In genomic region chr14:105532735-105533141, GRCh38 we compare ENCODE assay signal across 1 cellular context.
TF ChIP-seq lines count a peak whose summit lies in the region.

No MANE protein-coding gene starts in this region.

TF ChIP-seq in K562, 482 proteins besides CTCF, POLR2A, EP300 and RAD21:
- TF ChIP-seq RERE (CRISPR knock-in tag; IDR thresholded peaks at IDR 0.05; ENCODE audit: borderline replicate concordance) (no peak), SMC3 (conservative IDR thresholded peaks at IDR 0.05; ENCODE audit: insufficient read depth, low read depth, low read length) (0 out of 2 replicates have a peak, but pooled peaks have one; percentile 29), PRPF4 (IDR thresholded peaks at IDR 0.05; ENCODE audit: insufficient read depth, low read depth, low read length, poor library complexity, severe bottlenecking) (no peak)
